22 cellular contexts compared by ENCODE assay signal in the genomic region with DNA sequence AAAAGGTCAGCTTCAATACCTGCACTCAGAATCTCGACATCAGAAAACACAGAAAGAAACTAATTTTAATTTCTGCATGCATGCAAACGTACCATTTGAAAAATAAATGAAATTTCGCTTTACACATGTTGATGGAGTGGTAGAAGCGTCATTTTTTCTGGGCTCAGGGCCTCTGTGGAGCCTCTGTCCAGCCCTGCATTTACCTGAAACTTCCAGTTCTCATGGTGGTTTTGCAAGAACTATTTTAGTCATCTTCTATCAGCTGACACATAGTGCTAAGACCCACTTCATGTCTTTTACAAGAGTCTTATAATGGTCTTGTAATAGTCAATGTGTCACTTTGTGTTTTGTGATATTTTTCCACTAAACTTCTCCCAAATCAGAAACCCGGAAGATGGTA. TPM values are rescaled to one million over a fixed set of nuclear protein-coding genes. Genes with fewer than 3 reads are reported as not detected.
"Had no signal": no experiment of that assay in that cellular context is flagged by ENCODE, and none has a peak within 500 bp of the region (broad histone marks: within the 10 kb centered on the region; RNA-seq: fewer than 3 reads in every experiment).

No MANE protein-coding gene starts in this region.

- H3K79me2 ChIP-seq: parathyroid adenoma had no signal

- H3K9me3 Mint-ChIP-seq: dendritic cell treated with granulocyte-macrophage colony-stimulating factor and Interleukin-4, amounts not matched to agents 40 ng/mL and 50 ng/mL, for 4 days; effector memory CD8-positive, alpha-beta T cell; memory B cell; mesothelial cell of epicardium; natural killer cell treated with Interleukin-12 subunit alpha and Interleukin-12 subunit beta and Interleukin-15 and Interleukin-18, amount 100 ng/mL, for 72 hours had no signal

- H3K4me3 ChIP-seq: esophagus squamous epithelium, lower lobe of right lung, prostate gland, smooth muscle cell, suprapubic skin, thyroid gland had no signal

- H3K27ac ChIP-seq: esophagus squamous epithelium, lower lobe of right lung, parathyroid adenoma, prostate gland, suprapubic skin, thyroid gland had no signal

- H3K27ac Mint-ChIP-seq: dendritic cell treated with granulocyte-macrophage colony-stimulating factor and Interleukin-4, amounts not matched to agents 40 ng/mL and 50 ng/mL, for 4 days; effector memory CD8-positive, alpha-beta T cell; memory B cell; mesothelial cell of epicardium; natural killer cell treated with Interleukin-12 subunit alpha and Interleukin-12 subunit beta and Interleukin-15 and Interleukin-18, amount 100 ng/mL, for 72 hours; type B pancreatic cell had no signal

- H3K4me1 ChIP-seq: prostate gland, suprapubic skin had no signal

- H3K9ac ChIP-seq: parathyroid adenoma had no signal

- H3K4me2 ChIP-seq: smooth muscle cell had no signal

- H3K4me3 Mint-ChIP-seq: dendritic cell treated with granulocyte-macrophage colony-stimulating factor and Interleukin-4, amounts not matched to agents 40 ng/mL and 50 ng/mL, for 4 days; effector memory CD8-positive, alpha-beta T cell; memory B cell; mesothelial cell of epicardium; natural killer cell treated with Interleukin-12 subunit alpha and Interleukin-12 subunit beta and Interleukin-15 and Interleukin-18, amount 100 ng/mL, for 72 hours; type B pancreatic cell had no signal

- DNase-seq: cerebellar nuclear complex; effector memory CD8-positive, alpha-beta T cell; esophagus squamous epithelium; foreskin fibroblast; hippocampal formation; kidney glomerular epithelial cell; lower lobe of right lung; occipital lobe; stimulated activated CD4-positive, alpha-beta T cell treated with anti-CD3 and anti-CD28 coated beads, Interleukin-2, amount 100 ng/mL, for 48 hours; stimulated activated naive CD4-positive, alpha-beta T cell treated with Interleukin-2 at 50 U/mL for 16 hours; thyroid gland had no signal

- H3K36me3 ChIP-seq: esophagus squamous epithelium, lower lobe of right lung, prostate gland, suprapubic skin, thyroid gland had no signal

- H3K36me3 Mint-ChIP-seq: memory B cell; mesothelial cell of epicardium; natural killer cell treated with Interleukin-12 subunit alpha and Interleukin-12 subunit beta and Interleukin-15 and Interleukin-18, amount 100 ng/mL, for 72 hours; type B pancreatic cell had no signal

- H2AFZ ChIP-seq: parathyroid adenoma had no signal

- H3K27me3 ChIP-seq: suprapubic skin, thyroid gland had no signal

- ATAC-seq: effector memory CD8-positive, alpha-beta T cell; left lobe of liver; lower lobe of right lung; natural killer cell treated with Interleukin-12 subunit alpha and Interleukin-12 subunit beta and Interleukin-15 and Interleukin-18, amount 100 ng/mL, for 72 hours had no signal

- H3K9me3 ChIP-seq: esophagus squamous epithelium, lower lobe of right lung, prostate gland, suprapubic skin, thyroid gland had no signal

- H3K4me1 Mint-ChIP-seq: memory B cell had no signal

RNA-seq across cellular contexts. Expression of a gene that starts 5.3 kb away (rescaled TPM):
- total RNA-seq: epithelial cell of proximal tubule; left lobe of liver; mesothelial cell of epicardium; natural killer cell treated with Interleukin-12 subunit alpha and Interleukin-12 subunit beta and Interleukin-15 and Interleukin-18, amount 100 ng/mL, for 72 hours had no signal
